Comparison of ENCODE assay signal across 1 cellular context in genomic region chr22:36469094-36469710, GRCh38.
TF ChIP-seq lines count a peak whose summit lies in the region.

No MANE protein-coding gene starts in this region.

TF ChIP-seq in H1, 55 proteins besides CTCF, POLR2A, EP300 and RAD21:
- TF ChIP-seq BRCA1 (IDR thresholded peaks at IDR 0.05; ENCODE audit: low read depth, low read length) (no peak), SIX5 (IDR thresholded peaks at IDR 0.05; ENCODE audit: low read depth, low read length) (no peak), RNF2 (IDR thresholded peaks at IDR 0.05; ENCODE audit: borderline replicate concordance, low read depth, low read length, missing control alignments, poor library complexity, severe bottlenecking) (no peak), SP2 (IDR thresholded peaks at IDR 0.05; ENCODE audit: low read length) (no peak), PHF8 (conservative IDR thresholded peaks at IDR 0.05; ENCODE audit: low read depth, low read length) (no peak), TCF12 (IDR thresholded peaks at IDR 0.05; ENCODE audit: low read depth, low read length) (no peak), RXRA (IDR thresholded peaks at IDR 0.05; ENCODE audit: insufficient read depth, low read depth, low read length) (no peak), TAF1 (IDR thresholded peaks at IDR 0.05; ENCODE audit: low read depth, low read length) (no peak), KDM4A (IDR thresholded peaks at IDR 0.05; ENCODE audit: low read depth, low read length, severe bottlenecking) (no peak), YY1 (IDR thresholded peaks at IDR 0.05; ENCODE audit: low read depth, low read length) (no peak), MAX (IDR thresholded peaks at IDR 0.05) (no peak), CREB1 (IDR thresholded peaks at IDR 0.05) (no peak), TBP (IDR thresholded peaks at IDR 0.05; ENCODE audit: low read depth, low read length) (no peak), HDAC6 (IDR thresholded peaks at IDR 0.05; ENCODE audit: low read depth, low read length) (no peak), RBBP5 (IDR thresholded peaks at IDR 0.05; ENCODE audit: borderline replicate concordance, low read depth, low read length) (no peak), RFX5 (IDR thresholded peaks at IDR 0.05; ENCODE audit: borderline replicate concordance, low read depth, low read length) (no peak), CEBPB (IDR thresholded peaks at IDR 0.05; ENCODE audit: low read depth, low read length) (no peak), BCL11A (IDR thresholded peaks at IDR 0.05; ENCODE audit: low read depth in 2 of 2, low read length in 2 of 2) (no peak)
- TF ChIP-seq, protein P1, sequence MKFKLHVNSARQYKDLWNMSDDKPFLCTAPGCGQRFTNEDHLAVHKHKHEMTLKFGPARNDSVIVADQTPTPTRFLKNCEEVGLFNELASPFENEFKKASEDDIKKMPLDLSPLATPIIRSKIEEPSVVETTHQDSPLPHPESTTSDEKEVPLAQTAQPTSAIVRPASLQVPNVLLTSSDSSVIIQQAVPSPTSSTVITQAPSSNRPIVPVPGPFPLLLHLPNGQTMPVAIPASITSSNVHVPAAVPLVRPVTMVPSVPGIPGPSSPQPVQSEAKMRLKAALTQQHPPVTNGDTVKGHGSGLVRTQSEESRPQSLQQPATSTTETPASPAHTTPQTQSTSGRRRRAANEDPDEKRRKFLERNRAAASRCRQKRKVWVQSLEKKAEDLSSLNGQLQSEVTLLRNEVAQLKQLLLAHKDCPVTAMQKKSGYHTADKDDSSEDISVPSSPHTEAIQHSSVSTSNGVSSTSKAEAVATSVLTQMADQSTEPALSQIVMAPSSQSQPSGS (IDR thresholded peaks at IDR 0.05; ENCODE audit: low read length) = no peak
